16 cellular contexts compared by ENCODE assay signal in the genomic region with DNA sequence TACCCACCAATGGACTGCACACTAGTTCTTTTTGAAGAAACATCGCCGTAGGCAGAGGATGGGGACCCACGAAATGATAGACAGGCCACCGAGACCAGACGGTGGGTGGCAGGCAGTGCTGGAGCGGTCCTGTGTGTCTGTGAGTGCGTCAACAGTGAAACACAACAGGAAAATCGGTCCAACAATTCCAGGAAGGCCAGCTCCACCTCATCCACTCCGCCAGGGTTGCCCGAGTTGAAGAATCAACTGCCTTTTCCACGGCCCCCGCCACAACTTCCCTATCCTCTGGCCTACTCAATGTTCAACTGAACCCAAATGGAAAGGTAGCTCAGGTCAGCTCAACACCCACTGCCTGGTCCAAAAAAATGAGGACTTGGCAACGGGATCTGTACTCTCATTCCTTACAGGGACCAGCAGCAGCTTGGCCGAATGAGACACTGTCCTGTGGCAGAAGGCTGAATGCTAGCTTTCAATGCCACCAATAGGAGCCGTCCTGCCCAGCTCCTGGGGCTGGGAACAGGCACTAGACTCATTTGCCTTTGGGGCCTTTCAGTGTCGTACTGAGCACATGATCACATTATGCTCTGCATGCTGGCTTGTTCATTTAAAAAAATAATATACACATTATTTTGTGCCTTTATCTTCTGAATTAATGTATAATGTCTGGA. TPM values are rescaled to one million over a fixed set of nuclear protein-coding genes. Genes with fewer than 3 reads are reported as not detected.
DNase-seq lines count a peak whose midpoint lies in the region; ATAC-seq and TF ChIP-seq lines count a peak whose summit lies in the region.
"Had no signal": no experiment of that assay in that cellular context is flagged by ENCODE, and none has a peak within 500 bp of the region (broad histone marks: within the 10 kb centered on the region; RNA-seq: fewer than 3 reads in every experiment).

No MANE protein-coding gene starts in this region.

- H3K79me1 ChIP-seq in trophoblast cell (ENCODE audit: low read length), result peaks cover 3% of the 10 kb centered on the region

- no peaks in the 10 kb centered on the region for H3K27me3 Mint-ChIP-seq in WTC11 (ENCODE audit: low read depth)
- H3K27me3 Mint-ChIP-seq: dendritic cell treated with granulocyte-macrophage colony-stimulating factor and Interleukin-4, amounts not matched to agents 40 ng/mL and 50 ng/mL, for 4 days had no signal

- WGBS in trophoblast cell (ENCODE audit: extremely low coverage, insufficient coverage, insufficient read length), result no CpG with 5 or more reads among the region's 16 CpGs

- H3K36me3 Mint-ChIP-seq in WTC11, result peaks cover 24% of the 10 kb centered on the region
- no peaks in the 10 kb centered on the region for H3K36me3 Mint-ChIP-seq in activated naive CD4-positive, alpha-beta T cell treated with anti-CD3 and anti-CD28 coated beads, Interleukin-2, amount 50 U/mL, for 72 hours
- H3K36me3 Mint-ChIP-seq: stimulated activated naive B cell treated with anti-CD40 and anti-IgM and Interleukin-4, amounts not matched to agents 10 μg/mL and 1 μg/mL and 100 μg/mL, for 72 hours had no signal

- H3K36me3 ChIP-seq in BE2C (no peaks in the 10 kb centered on the region), trophoblast cell (ENCODE audit: control insufficient read depth in 1 of 2, insufficient read depth in 2 of 2, low read length in 2 of 2) (peaks cover 0 to 3% of the 10 kb centered on the region in 2 experiments)
- H3K36me3 ChIP-seq: HAP-1 had no signal

- no peak overlapping the region for H4K91ac ChIP-seq in trophoblast cell (ENCODE audit: low read depth, low read length)

- H3K9ac ChIP-seq in trophoblast cell (ENCODE audit: low read length), result no peak overlapping the region

- no peaks in the 10 kb centered on the region for H3K4me1 ChIP-seq in BE2C
- H3K4me1 ChIP-seq in trophoblast cell (ENCODE audit: control insufficient read depth in 1 of 2, insufficient read depth in 2 of 2, low read length in 2 of 2), result peaks cover 6 to 8% of the 10 kb centered on the region in 2 experiments

- no peak overlapping the region for H4K12ac ChIP-seq in trophoblast cell (ENCODE audit: low read depth, low read length)

- H2BK5ac ChIP-seq in trophoblast cell (ENCODE audit: low read depth, low read length, poor library complexity), result no peak overlapping the region

- no peak overlapping the region for H3K27ac ChIP-seq in trophoblast cell (ENCODE audit: low read depth, low read length)

- H3K27me3 ChIP-seq in BE2C (no peaks in the 10 kb centered on the region), trophoblast cell (ENCODE audit: insufficient read depth, low read length) (no peaks in the 10 kb centered on the region)

- no peak overlapping the region for H3K4me3 Mint-ChIP-seq in WTC11
- H3K4me3 Mint-ChIP-seq: dendritic cell treated with granulocyte-macrophage colony-stimulating factor and Interleukin-4, amounts not matched to agents 40 ng/mL and 50 ng/mL, for 4 days; stimulated activated naive B cell treated with anti-CD40 and anti-IgM and Interleukin-4, amounts not matched to agents 10 μg/mL and 1 μg/mL and 100 μg/mL, for 72 hours had no signal

- peak overlapping the region; percentile 17 for H2AFZ ChIP-seq in trophoblast cell (ENCODE audit: insufficient read depth, low read length, poor library complexity)

- H3K9me3 ChIP-seq in BE2C, result no peaks in the 10 kb centered on the region
- no peaks in the 10 kb centered on the region for H3K9me3 ChIP-seq in trophoblast cell (ENCODE audit: insufficient read depth, low read depth, low read length)
- H3K9me3 ChIP-seq: HAP-1 had no signal

- no peak overlapping the region for H3K27ac Mint-ChIP-seq in WTC11
- H3K27ac Mint-ChIP-seq in activated naive CD4-positive, alpha-beta T cell treated with anti-CD3 and anti-CD28 coated beads, Interleukin-2, amount 50 U/mL, for 72 hours, result no peak overlapping the region
- H3K27ac Mint-ChIP-seq: dendritic cell treated with granulocyte-macrophage colony-stimulating factor and Interleukin-4, amounts not matched to agents 40 ng/mL and 50 ng/mL, for 4 days; stimulated activated naive B cell treated with anti-CD40 and anti-IgM and Interleukin-4, amounts not matched to agents 10 μg/mL and 1 μg/mL and 100 μg/mL, for 72 hours had no signal

- H3K4me3 ChIP-seq in BE2C (ENCODE audit: low read depth, low read length) (no peak overlapping the region), trophoblast cell (ENCODE audit: low read depth, low read length) (no peak overlapping the region)
- H3K4me3 ChIP-seq: HAP-1 had no signal

- CTCF ChIA-PET in WTC11 (lab: Charles Lee), result interaction anchor here (0.9 kb wide), 1 partner anchor 192 kb away, joined by 3 read pairs; no protein-coding TSS in a partner anchor

- H3K4me1 Mint-ChIP-seq in WTC11, result peaks cover 44% of the 10 kb centered on the region
- H3K4me1 Mint-ChIP-seq: stimulated activated naive B cell treated with anti-CD40 and anti-IgM and Interleukin-4, amounts not matched to agents 10 μg/mL and 1 μg/mL and 100 μg/mL, for 72 hours had no signal

- no peak overlapping the region for H4K8ac ChIP-seq in trophoblast cell (ENCODE audit: low read depth, low read length)

- H3K79me2 ChIP-seq in trophoblast cell (ENCODE audit: control insufficient read depth, insufficient read depth, low read length, poor library complexity), result peaks cover 9% of the 10 kb centered on the region

- TF ChIP-seq CTCF in BE2C (IDR thresholded peaks at IDR 0.05; ENCODE audit: low read depth, low read length), result no peak
- no peak for TF ChIP-seq CTCF in WTC11 (IDR thresholded peaks at IDR 0.05)

- POLR2A ChIA-PET in WTC11 (lab: Charles Lee), result interaction anchor here (0.6 kb wide), 1 partner anchor 100 kb away, joined by 3 read pairs; no protein-coding TSS in a partner anchor

- DNase-seq in BE2C (peak; percentile 30), WTC11 (ENCODE audit: low spot score) (no peak), glomerular endothelial cell (ENCODE audit: extremely low read depth, low read depth, low spot score) (peak; percentile 54), trophoblast cell (peak; percentile 41 to 54), T-helper 2 cell (no peak)
- no peak for DNase-seq in activated naive CD4-positive, alpha-beta T cell treated with anti-CD3 and anti-CD28 coated beads, Interleukin-2, amount 50 U/mL, for 72 hours (ENCODE audit: low spot score in 2 of 2)
- DNase-seq: activated CD4-positive, CD25-positive, alpha-beta regulatory T cell; activated effector memory CD4-positive, alpha-beta T cell treated with Interleukin-2 at 50 U/mL for 16 hours; GDM1; MM.1S; NCI-H2029; stimulated activated naive B cell treated with anti-CD40 and anti-IgM and Interleukin-4, amounts not matched to agents 10 μg/mL and 1 μg/mL and 100 μg/mL, for 72 hours had no signal

- no peak overlapping the region for H2BK12ac ChIP-seq in trophoblast cell (ENCODE audit: low read length)

- H3K23ac ChIP-seq in trophoblast cell (ENCODE audit: low read length), result no peak overlapping the region

- ATAC-seq in WTC11, result peak; percentile 43
- ATAC-seq in HG02981 (IDR thresholded peaks at IDR 0.05; ENCODE audit: unreplicated experiment), result no peak
- no peak for ATAC-seq in activated naive CD4-positive, alpha-beta T cell treated with anti-CD3 and anti-CD28 coated beads, Interleukin-2, amount 50 U/mL, for 72 hours
- no peak for ATAC-seq in GM19463 (IDR thresholded peaks at IDR 0.05; ENCODE audit: unreplicated experiment)
- ATAC-seq: stimulated activated naive B cell treated with anti-CD40 and anti-IgM and Interleukin-4, amounts not matched to agents 10 μg/mL and 1 μg/mL and 100 μg/mL, for 72 hours had no signal

- no peak overlapping the region for H2AK5ac ChIP-seq in trophoblast cell (ENCODE audit: low read length)

- peak overlapping the region; percentile 67 for H3K4ac ChIP-seq in trophoblast cell (ENCODE audit: low read depth, low read length)

- H3K4me2 ChIP-seq in trophoblast cell (ENCODE audit: low read length), result no peak overlapping the region

- H3K14ac ChIP-seq in trophoblast cell (ENCODE audit: low read length), result no peak overlapping the region

- H3K18ac ChIP-seq in trophoblast cell (ENCODE audit: low read length), result no peak overlapping the region

- H2BK120ac ChIP-seq in trophoblast cell (ENCODE audit: insufficient read depth, low read length, poor library complexity), result peak overlapping the region; percentile 35

- H3K9me3 Mint-ChIP-seq in WTC11, result peaks cover 12% of the 10 kb centered on the region
- no peaks in the 10 kb centered on the region for H3K9me3 Mint-ChIP-seq in activated naive CD4-positive, alpha-beta T cell treated with anti-CD3 and anti-CD28 coated beads, Interleukin-2, amount 50 U/mL, for 72 hours
- H3K9me3 Mint-ChIP-seq: dendritic cell treated with granulocyte-macrophage colony-stimulating factor and Interleukin-4, amounts not matched to agents 40 ng/mL and 50 ng/mL, for 4 days had no signal

TF ChIP-seq in WTC11, 78 proteins besides CTCF, POLR2A, EP300 and RAD21 (continues in another document):
- TF ChIP-seq, protein P1, sequence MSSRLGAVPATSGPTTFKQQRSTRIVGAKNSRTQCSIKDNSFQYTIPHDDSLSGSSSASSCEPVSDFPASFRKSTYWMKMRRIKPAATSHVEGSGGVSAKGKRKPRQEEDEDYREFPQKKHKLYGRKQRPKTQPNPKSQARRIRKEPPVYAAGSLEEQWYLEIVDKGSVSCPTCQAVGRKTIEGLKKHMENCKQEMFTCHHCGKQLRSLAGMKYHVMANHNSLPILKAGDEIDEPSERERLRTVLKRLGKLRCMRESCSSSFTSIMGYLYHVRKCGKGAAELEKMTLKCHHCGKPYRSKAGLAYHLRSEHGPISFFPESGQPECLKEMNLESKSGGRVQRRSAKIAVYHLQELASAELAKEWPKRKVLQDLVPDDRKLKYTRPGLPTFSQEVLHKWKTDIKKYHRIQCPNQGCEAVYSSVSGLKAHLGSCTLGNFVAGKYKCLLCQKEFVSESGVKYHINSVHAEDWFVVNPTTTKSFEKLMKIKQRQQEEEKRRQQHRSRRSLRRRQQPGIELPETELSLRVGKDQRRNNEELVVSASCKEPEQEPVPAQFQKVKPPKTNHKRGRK (CRISPR knock-in tag; IDR thresholded peaks at IDR 0.05; ENCODE audit: borderline replicate concordance), result no peak
- no peak for TF ChIP-seq ELF4 (CRISPR knock-in tag; IDR thresholded peaks at IDR 0.05; ENCODE audit: low read depth)
- no peak for TF ChIP-seq ZNF232 (CRISPR knock-in tag; IDR thresholded peaks at IDR 0.05)
- no peak for TF ChIP-seq SMAD3 (CRISPR knock-in tag; IDR thresholded peaks at IDR 0.05; ENCODE audit: borderline replicate concordance)
- no peak for TF ChIP-seq RELA (CRISPR knock-in tag; IDR thresholded peaks at IDR 0.05; ENCODE audit: borderline replicate concordance)
- TF ChIP-seq CREM (CRISPR knock-in tag; IDR thresholded peaks at IDR 0.05), result no peak

RNA-seq across cellular contexts. Expression of a gene that starts 43.5 kb away (rescaled TPM):
- 2.2 TPM for polyA plus RNA-seq in BE2C (2012; ENCODE audit: insufficient read depth, insufficient read length, low read depth)
- total RNA-seq in WTC11 (2021) (40.1 to 52.2 TPM (median 45.4 TPM) in 3 replicates), glomerular endothelial cell (15.5 and 20.5 TPM in 2 replicates)
- polyA plus RNA-seq in trophoblast cell (2013), result 49.3 and 50.0 TPM in 2 replicates
- total RNA-seq in activated naive CD4-positive, alpha-beta T cell treated with anti-CD3 and anti-CD28 coated beads, Interleukin-2, amount 50 U/mL, for 72 hours, result 1 to 10 TPM in 1 of 2 donors, under 1 TPM in 1; 0.91 to 2.7 TPM

Comparison
In these comparisons a context has a peak if more than half of its experiments do, and no peak if none do; other contexts are left out.
1. DNase-seq: peak in BE2C (single experiment), glomerular endothelial cell (single experiment) and trophoblast cell (2 of 2); none in WTC11 (single experiment), T-helper 2 cell (0 of 5) and activated naive CD4-positive, alpha-beta T cell treated with anti-CD3 and anti-CD28 coated beads, Interleukin-2, amount 50 U/mL, for 72 hours (0 of 2).